Comparison of ENCODE assay signal across 13 cellular contexts in the genomic region with DNA sequence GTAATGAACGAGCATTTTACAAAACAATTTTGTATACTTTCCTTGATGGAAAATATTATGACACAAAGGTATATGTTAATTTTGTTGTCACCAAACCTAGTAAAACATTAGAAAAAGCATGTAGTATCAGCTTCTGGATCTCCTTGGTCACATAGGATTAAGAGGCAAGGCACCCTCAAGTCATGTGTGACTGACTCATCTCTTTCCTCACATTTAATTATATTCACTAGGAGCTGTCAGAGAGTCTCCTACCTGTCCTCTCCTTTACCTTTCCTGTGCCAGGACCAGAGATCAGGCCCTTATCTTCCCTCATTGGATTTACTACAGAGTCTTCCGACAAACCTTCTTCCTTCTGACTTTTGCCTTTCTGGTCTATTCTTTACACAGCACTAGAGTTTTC.
A peak's percentile ranks its signal among the peaks of the same experiment; 100 is the strongest.
DNase-seq lines count a peak whose midpoint lies in the region; ATAC-seq and TF ChIP-seq lines count a peak whose summit lies in the region.
"Had no signal": no experiment of that assay in that cellular context is flagged by ENCODE, and none has a peak within 500 bp of the region (broad histone marks: within the 10 kb centered on the region; RNA-seq: fewer than 3 reads in every experiment).

No MANE protein-coding gene starts in this region.

- no peaks in the 10 kb centered on the region for H3K9me3 ChIP-seq in psoas muscle
- H3K9me3 ChIP-seq in GM23248 (ENCODE audit: low read depth) = no peaks in the 10 kb centered on the region
- H3K9me3 ChIP-seq: thoracic aorta had no signal

- no peak overlapping the region for H2AFZ ChIP-seq in GM23248

- H3K36me3 ChIP-seq in psoas muscle (ENCODE audit: insufficient read depth in 1 of 2, low read depth in 1 of 2) (no peaks in the 10 kb centered on the region), GM23248 (ENCODE audit: low read depth) (no peaks in the 10 kb centered on the region)
- H3K36me3 ChIP-seq: BLaER1, thoracic aorta had no signal

- intact Hi-C loops in psoas muscle (cut with DNase I) = no loop called here

- no peak overlapping the region for H3K4me3 ChIP-seq in epithelial cell of proximal tubule (ENCODE audit: low read depth, low read length)
- no peak overlapping the region for H3K4me3 ChIP-seq in psoas muscle
- H3K4me3 ChIP-seq in GM23248 = no peak overlapping the region
- H3K4me3 ChIP-seq: BLaER1, thoracic aorta had no signal

- H3K79me2 ChIP-seq in GM23248 (ENCODE audit: insufficient read depth) = no peaks in the 10 kb centered on the region

- ATAC-seq in psoas muscle (peak in 3 of 4 donors; percentile 59 to 78 (median 65)), HG03108 (IDR thresholded peaks at IDR 0.05; ENCODE audit: unreplicated experiment) (no peak)
- ATAC-seq: effector memory CD8-positive, alpha-beta T cell; Right ventricle myocardium inferior had no signal

- H3F3A ChIP-seq in GM23248 (ENCODE audit: insufficient read depth) = no peaks in the 10 kb centered on the region

- no peaks in the 10 kb centered on the region for H4K20me1 ChIP-seq in GM23248 (ENCODE audit: insufficient read depth)
- H4K20me1 ChIP-seq: BLaER1 had no signal

- H3K4me1 ChIP-seq in psoas muscle = peaks cover 8% of the 10 kb centered on the region
- H3K4me1 ChIP-seq in GM23248 (ENCODE audit: insufficient read depth) = no peaks in the 10 kb centered on the region

- no peak overlapping the region for H3K9ac ChIP-seq in GM23248
- H3K9ac ChIP-seq: BLaER1 had no signal

- in situ Hi-C loops in GM23248 (cut with MboI) = no loop called here

- H3K27me3 ChIP-seq in psoas muscle (ENCODE audit: insufficient read depth in 3 of 3, low read length in 2 of 3) = no peaks in the 10 kb centered on the region
- H3K27me3 ChIP-seq in GM23248 (replicated peaks; ENCODE audit: insufficient read depth) = no peaks in the 10 kb centered on the region
- H3K27me3 ChIP-seq: BLaER1 had no signal

- DNase-seq in DMS53 treated with DMSO at 0.1 percent for 48 hours (lab: John Stamatoyannopoulos, UW; ENCODE audit: unreplicated experiment) (peak; percentile 60), OCI-M1 (lab: John Stamatoyannopoulos, UW) (peak; percentile 32), epithelial cell of proximal tubule (ENCODE audit: low read depth) (peak; percentile 22), psoas muscle (no peak), GM23248 (no peak)
- DNase-seq in activated CD4-positive, alpha-beta T cell treated with anti-CD3 and anti-CD28 coated beads for 4 hours = no peak
- DNase-seq: activated CD4-positive, alpha-beta memory T cell treated with anti-CD3 and anti-CD28 coated beads, Interleukin-2, amount 10 ng/mL, durations not matched to agents 7 days and 5 days; effector memory CD8-positive, alpha-beta T cell; hippocampal formation had no signal

- no peak overlapping the region for H3K4me2 ChIP-seq in GM23248 (ENCODE audit: unreplicated experiment)
- H3K4me2 ChIP-seq: BLaER1 had no signal

- 94 to 97% (median 94%) methylated on average over 2 of the region's 2 CpGs for WGBS in psoas muscle, 3 donors
- WGBS in GM23248 (ENCODE audit: low coverage in 1 of 2, low lambda C conversion rate in 2 of 2, missing lambda C conversion rate in 2 of 2), 2 experiments = 95% methylated on average over 2 of the region's 2 CpGs

- TF ChIP-seq CTCF in epithelial cell of proximal tubule (conservative IDR thresholded peaks at IDR 0.05; ENCODE audit: low read depth, low read length) = no peak
- no peak for TF ChIP-seq CTCF in psoas muscle (IDR thresholded peaks at IDR 0.05)

- H3K27ac ChIP-seq in psoas muscle = no peak overlapping the region
- no peak overlapping the region for H3K27ac ChIP-seq in GM23248
- H3K27ac ChIP-seq: BLaER1, thoracic aorta had no signal

- H3K9me2 ChIP-seq in GM23248 (ENCODE audit: insufficient read depth) = no peaks in the 10 kb centered on the region

Comparison
In these comparisons a context has a peak if more than half of its experiments do, and no peak if none do; other contexts are left out.
1. DNase-seq: peak in DMS53 treated with DMSO at 0.1 percent for 48 hours (single experiment), OCI-M1 (single experiment) and epithelial cell of proximal tubule (single experiment); none in psoas muscle (0 of 2), activated CD4-positive, alpha-beta T cell treated with anti-CD3 and anti-CD28 coated beads for 4 hours (0 of 2) and GM23248 (single experiment).